Comparison of ENCODE assay signal across 15 cellular contexts in genomic region chr5:89268460-89268859, GRCh38.
DNase-seq lines count a peak whose midpoint lies in the region; ATAC-seq and TF ChIP-seq lines count a peak whose summit lies in the region.
"Had no signal": no experiment of that assay in that cellular context is flagged by ENCODE, and none has a peak within 500 bp of the region (broad histone marks: within the 10 kb centered on the region; RNA-seq: fewer than 3 reads in every experiment).

No MANE protein-coding gene starts in this region.

- H3K27me3 ChIP-seq in DOHH2 (ENCODE audit: control insufficient read depth, low read length) (no peaks in the 10 kb centered on the region), OCI-LY1 (ENCODE audit: insufficient read depth, low read length) (no peaks in the 10 kb centered on the region), left lung (no peaks in the 10 kb centered on the region), neural progenitor cell (no peaks in the 10 kb centered on the region)
- H3K27me3 ChIP-seq: dorsolateral prefrontal cortex had no signal

- ATAC-seq in HG02678 (IDR thresholded peaks at IDR 0.05; ENCODE audit: unreplicated experiment) (peak; percentile 23), left lung (peak; percentile 21), HG03571 (IDR thresholded peaks at IDR 0.05; ENCODE audit: unreplicated experiment) (no peak)
- ATAC-seq: activated CD8-positive, alpha-beta T cell treated with anti-CD3 and anti-CD28 coated beads, Interleukin-2, amount 10 ng/mL, durations not matched to agents 7 days and 5 days; K562 had no signal

- H3K4me1 Mint-ChIP-seq in neural progenitor cell (no peaks in the 10 kb centered on the region), Calu3 (ENCODE audit: low read depth, unreplicated experiment) (peaks cover 6% of the 10 kb centered on the region)

- no peaks in the 10 kb centered on the region for H3F3A ChIP-seq in DOHH2 (ENCODE audit: control insufficient read depth, insufficient read depth)
- no peaks in the 10 kb centered on the region for H3F3A ChIP-seq in OCI-LY1 (ENCODE audit: insufficient read depth, low read length)
- H3F3A ChIP-seq in neural progenitor cell (ENCODE audit: low read depth): no peaks in the 10 kb centered on the region

- H4K20me1 ChIP-seq in DOHH2 (ENCODE audit: control insufficient read depth, insufficient read depth, low read depth, low read length) (no peaks in the 10 kb centered on the region), OCI-LY1 (ENCODE audit: insufficient read depth, low read length) (no peaks in the 10 kb centered on the region), neural progenitor cell (ENCODE audit: low read depth) (no peaks in the 10 kb centered on the region)

- H3K27ac ChIP-seq in DOHH2 (ENCODE audit: low read depth, low read length): peak overlapping the region; percentile 10; the same call in 1 of the 2 replicates
- H3K27ac ChIP-seq in OCI-LY1 (ENCODE audit: low read depth, low read length, poor library complexity, severe bottlenecking): peak overlapping the region; percentile 97
- H3K27ac ChIP-seq in left lung: no peak overlapping the region
- H3K27ac ChIP-seq in neural progenitor cell: no peak overlapping the region

- no TSS peak for BruUV-seq in Calu3 (replicated peaks; lab: Mats Ljungman, UMichigan)

- intact Hi-C loops in left lung (cut with DNase I) (no loop called here), Calu3 (cut with micrococcal nuclease; ENCODE audit: unreplicated experiment) (loop anchor here (10.0 kb wide), 2 partner anchors 916 to 996 kb away; no protein-coding TSS in a partner anchor)

- H3K4me3 ChIP-seq in DOHH2 (ENCODE audit: low read length) (peak overlapping the region; percentile 1; the same call in 1 of the 2 replicates), OCI-LY1 (ENCODE audit: low read depth, low read length, poor library complexity, severe bottlenecking) (peak overlapping the region; percentile 11), left lung (no peak overlapping the region), neural progenitor cell (no peak overlapping the region)
- H3K4me3 ChIP-seq: dorsolateral prefrontal cortex, K562 had no signal

- H3K9ac ChIP-seq in OCI-LY1 (ENCODE audit: low read length) (peak overlapping the region; percentile 37), neural progenitor cell (no peak overlapping the region)

- H3K36me3 Mint-ChIP-seq in neural progenitor cell (no peaks in the 10 kb centered on the region), Calu3 (ENCODE audit: insufficient read depth, unreplicated experiment) (no peaks in the 10 kb centered on the region)

- H3K36me3 ChIP-seq in DOHH2 (ENCODE audit: control insufficient read depth, low read length) (no peaks in the 10 kb centered on the region), OCI-LY1 (ENCODE audit: insufficient read depth, low read length) (no peaks in the 10 kb centered on the region), left lung (no peaks in the 10 kb centered on the region), neural progenitor cell (no peaks in the 10 kb centered on the region)

- H2AFZ ChIP-seq in OCI-LY1 (ENCODE audit: low read length) (peak overlapping the region; percentile 51), neural progenitor cell (replicated peaks) (no peak overlapping the region)

- no peaks in the 10 kb centered on the region for H3K9me2 ChIP-seq in DOHH2 (replicated peaks; ENCODE audit: control insufficient read depth, low read length)
- H3K9me2 ChIP-seq in OCI-LY1 (ENCODE audit: low read depth, low read length): no peaks in the 10 kb centered on the region

- CTCF ChIA-PET in Calu3 (lab: Charles Lee): interaction anchor here (0.6 kb wide), 1 partner anchor 852 kb away, joined by 5 read pairs; no protein-coding TSS in a partner anchor

- H3K27me3 Mint-ChIP-seq in neural progenitor cell (ENCODE audit: insufficient read depth, low read depth) (peaks cover 4% of the 10 kb centered on the region), Calu3 (ENCODE audit: unreplicated experiment) (no peaks in the 10 kb centered on the region)

- H3K4me3 Mint-ChIP-seq in neural progenitor cell: no peak overlapping the region
- H3K4me3 Mint-ChIP-seq in Calu3 (ENCODE audit: low read depth, unreplicated experiment): no peak overlapping the region
- H3K4me3 Mint-ChIP-seq: activated CD8-positive, alpha-beta T cell treated with anti-CD3 and anti-CD28 coated beads, Interleukin-2, amount 10 ng/mL, durations not matched to agents 7 days and 5 days had no signal

- TF ChIP-seq CTCF in DOHH2 (IDR thresholded peaks at IDR 0.05; ENCODE audit: low read depth, low read length, poor library complexity, severe bottlenecking) (no peak), OCI-LY1 (IDR thresholded peaks at IDR 0.05; ENCODE audit: low read length) (no peak), left lung (IDR thresholded peaks at IDR 0.05) (no peak), neural progenitor cell (IDR thresholded peaks at IDR 0.05) (no peak), Calu3 (IDR thresholded peaks at IDR 0.05; ENCODE audit: unreplicated experiment) (no peak)

- H3K9me3 ChIP-seq in DOHH2 (ENCODE audit: control insufficient read depth, insufficient read depth, low read length): no peaks in the 10 kb centered on the region
- no peaks in the 10 kb centered on the region for H3K9me3 ChIP-seq in OCI-LY1 (ENCODE audit: low read length)
- no peaks in the 10 kb centered on the region for H3K9me3 ChIP-seq in left lung
- no peaks in the 10 kb centered on the region for H3K9me3 ChIP-seq in neural progenitor cell (ENCODE audit: low read depth)

- no peaks in the 10 kb centered on the region for H3K9me3 Mint-ChIP-seq in neural progenitor cell
- H3K9me3 Mint-ChIP-seq in Calu3 (ENCODE audit: low read depth, unreplicated experiment): peaks cover 2% of the 10 kb centered on the region

- no peaks in the 10 kb centered on the region for H3K79me2 ChIP-seq in DOHH2 (ENCODE audit: control insufficient read depth, low read length)
- no peaks in the 10 kb centered on the region for H3K79me2 ChIP-seq in OCI-LY1 (ENCODE audit: insufficient read depth, low read length)
- H3K79me2 ChIP-seq in neural progenitor cell (ENCODE audit: low read depth): no peaks in the 10 kb centered on the region

- H3K27ac Mint-ChIP-seq in neural progenitor cell: no peak overlapping the region
- no peak overlapping the region for H3K27ac Mint-ChIP-seq in Calu3 (ENCODE audit: unreplicated experiment)
- H3K27ac Mint-ChIP-seq: activated CD8-positive, alpha-beta T cell treated with anti-CD3 and anti-CD28 coated beads, Interleukin-2, amount 10 ng/mL, durations not matched to agents 7 days and 5 days had no signal

- DNase-seq in left lung (no peak), neural progenitor cell (ENCODE audit: low spot score) (no peak), Calu3 (no peak)
- DNase-seq in activated effector memory CD4-positive, alpha-beta T cell treated with Interleukin-2 at 50 U/mL for 16 hours: no peak
- DNase-seq: activated CD8-positive, alpha-beta T cell treated with anti-CD3 and anti-CD28 coated beads, Interleukin-2, amount 10 ng/mL, durations not matched to agents 7 days and 5 days; activated gamma-delta T cell; DMS 273 treated with DMSO at 0.1 percent for 48 hours; NCI-H187; T-helper 9 cell had no signal

- H3K4me2 ChIP-seq in DOHH2 (ENCODE audit: low read length) (peak overlapping the region; percentile 31), OCI-LY1 (ENCODE audit: low read length) (peak overlapping the region; percentile 54), neural progenitor cell (no peak overlapping the region)

- H3K4me1 ChIP-seq in DOHH2 (ENCODE audit: control insufficient read depth, low read length) (peaks cover 60% of the 10 kb centered on the region), OCI-LY1 (ENCODE audit: insufficient read depth, low read length, severe bottlenecking) (peaks cover 80% of the 10 kb centered on the region), left lung (no peaks in the 10 kb centered on the region), neural progenitor cell (no peaks in the 10 kb centered on the region)

Comparison
In these comparisons a context has a peak if more than half of its experiments do, and no peak if none do; other contexts are left out.
1. H3K27ac ChIP-seq: peak in DOHH2 (single experiment) and OCI-LY1 (single experiment); none in left lung (0 of 2) and neural progenitor cell (single experiment).
2. H3K4me3 ChIP-seq: peak in DOHH2 (single experiment) and OCI-LY1 (single experiment); none in left lung (0 of 2) and neural progenitor cell (single experiment).